Comparison of ENCODE assay signal across 1 cellular context in the genomic region with DNA sequence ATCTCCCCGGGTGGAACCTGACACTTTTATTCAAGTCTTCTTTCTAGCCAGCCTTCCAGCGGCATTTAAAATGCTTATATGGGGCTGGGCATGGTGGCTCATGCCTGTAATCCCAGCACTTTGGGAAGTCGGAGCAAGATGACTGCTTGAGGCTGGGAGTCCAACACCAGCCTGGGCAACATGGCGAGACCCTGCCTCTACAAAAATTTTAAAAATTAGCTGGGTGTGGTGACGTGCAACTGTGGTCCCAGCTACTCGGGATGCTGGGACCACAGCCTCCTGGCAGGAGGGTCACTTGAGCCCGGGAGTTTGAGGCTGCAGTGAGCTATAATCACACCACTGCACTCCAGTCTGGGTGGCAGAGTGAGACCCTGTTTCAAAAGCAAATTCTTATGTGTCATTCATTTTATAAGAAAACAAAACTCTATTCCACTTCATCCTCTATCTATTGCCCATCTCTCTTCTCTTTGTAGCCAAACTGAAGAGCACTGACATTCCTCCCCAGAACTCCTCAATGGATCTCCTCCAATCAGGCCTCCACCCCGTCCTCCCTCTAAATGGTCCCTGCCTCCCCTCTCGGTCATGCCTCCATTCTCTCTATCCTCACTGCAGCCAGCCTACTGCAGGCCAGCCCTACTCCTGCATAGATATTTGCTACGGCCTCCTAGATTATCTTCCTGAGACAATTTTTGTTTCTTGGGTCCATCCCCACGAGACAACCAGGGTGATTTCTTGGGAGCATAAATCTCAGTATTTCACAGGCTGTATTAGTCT.
TF ChIP-seq lines count a peak whose summit lies in the region.

No MANE protein-coding gene starts in this region.

TF ChIP-seq in GM23338, 12 proteins besides CTCF, POLR2A, EP300 and RAD21:
- TF ChIP-seq ZNF114 (CRISPR knock-in tag; IDR thresholded peaks at IDR 0.05) (no peak), NANOG (IDR thresholded peaks at IDR 0.05; ENCODE audit: borderline replicate concordance) (no peak), CREB1 (CRISPR knock-in tag; IDR thresholded peaks at IDR 0.05; ENCODE audit: low read depth) (no peak), STAT1 (IDR thresholded peaks at IDR 0.05; ENCODE audit: unreplicated experiment) (no peak), ZNF331 (CRISPR knock-in tag; IDR thresholded peaks at IDR 0.05; ENCODE audit: low read depth) (no peak), EZH2phosphoT487 (IDR thresholded peaks at IDR 0.05; ENCODE audit: unreplicated experiment) (no peak), POLR2AphosphoS5 (IDR thresholded peaks at IDR 0.05; ENCODE audit: low read depth) (no peak), EZH2 (IDR thresholded peaks at IDR 0.05; ENCODE audit: low read depth, unreplicated experiment) (no peak), JUNB (IDR thresholded peaks at IDR 0.05; ENCODE audit: unreplicated experiment) (no peak)
- TF ChIP-seq, protein P1, sequence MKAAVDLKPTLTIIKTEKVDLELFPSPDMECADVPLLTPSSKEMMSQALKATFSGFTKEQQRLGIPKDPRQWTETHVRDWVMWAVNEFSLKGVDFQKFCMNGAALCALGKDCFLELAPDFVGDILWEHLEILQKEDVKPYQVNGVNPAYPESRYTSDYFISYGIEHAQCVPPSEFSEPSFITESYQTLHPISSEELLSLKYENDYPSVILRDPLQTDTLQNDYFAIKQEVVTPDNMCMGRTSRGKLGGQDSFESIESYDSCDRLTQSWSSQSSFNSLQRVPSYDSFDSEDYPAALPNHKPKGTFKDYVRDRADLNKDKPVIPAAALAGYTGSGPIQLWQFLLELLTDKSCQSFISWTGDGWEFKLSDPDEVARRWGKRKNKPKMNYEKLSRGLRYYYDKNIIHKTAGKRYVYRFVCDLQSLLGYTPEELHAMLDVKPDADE (IDR thresholded peaks at IDR 0.05), result no peak
- TF ChIP-seq, protein P2, sequence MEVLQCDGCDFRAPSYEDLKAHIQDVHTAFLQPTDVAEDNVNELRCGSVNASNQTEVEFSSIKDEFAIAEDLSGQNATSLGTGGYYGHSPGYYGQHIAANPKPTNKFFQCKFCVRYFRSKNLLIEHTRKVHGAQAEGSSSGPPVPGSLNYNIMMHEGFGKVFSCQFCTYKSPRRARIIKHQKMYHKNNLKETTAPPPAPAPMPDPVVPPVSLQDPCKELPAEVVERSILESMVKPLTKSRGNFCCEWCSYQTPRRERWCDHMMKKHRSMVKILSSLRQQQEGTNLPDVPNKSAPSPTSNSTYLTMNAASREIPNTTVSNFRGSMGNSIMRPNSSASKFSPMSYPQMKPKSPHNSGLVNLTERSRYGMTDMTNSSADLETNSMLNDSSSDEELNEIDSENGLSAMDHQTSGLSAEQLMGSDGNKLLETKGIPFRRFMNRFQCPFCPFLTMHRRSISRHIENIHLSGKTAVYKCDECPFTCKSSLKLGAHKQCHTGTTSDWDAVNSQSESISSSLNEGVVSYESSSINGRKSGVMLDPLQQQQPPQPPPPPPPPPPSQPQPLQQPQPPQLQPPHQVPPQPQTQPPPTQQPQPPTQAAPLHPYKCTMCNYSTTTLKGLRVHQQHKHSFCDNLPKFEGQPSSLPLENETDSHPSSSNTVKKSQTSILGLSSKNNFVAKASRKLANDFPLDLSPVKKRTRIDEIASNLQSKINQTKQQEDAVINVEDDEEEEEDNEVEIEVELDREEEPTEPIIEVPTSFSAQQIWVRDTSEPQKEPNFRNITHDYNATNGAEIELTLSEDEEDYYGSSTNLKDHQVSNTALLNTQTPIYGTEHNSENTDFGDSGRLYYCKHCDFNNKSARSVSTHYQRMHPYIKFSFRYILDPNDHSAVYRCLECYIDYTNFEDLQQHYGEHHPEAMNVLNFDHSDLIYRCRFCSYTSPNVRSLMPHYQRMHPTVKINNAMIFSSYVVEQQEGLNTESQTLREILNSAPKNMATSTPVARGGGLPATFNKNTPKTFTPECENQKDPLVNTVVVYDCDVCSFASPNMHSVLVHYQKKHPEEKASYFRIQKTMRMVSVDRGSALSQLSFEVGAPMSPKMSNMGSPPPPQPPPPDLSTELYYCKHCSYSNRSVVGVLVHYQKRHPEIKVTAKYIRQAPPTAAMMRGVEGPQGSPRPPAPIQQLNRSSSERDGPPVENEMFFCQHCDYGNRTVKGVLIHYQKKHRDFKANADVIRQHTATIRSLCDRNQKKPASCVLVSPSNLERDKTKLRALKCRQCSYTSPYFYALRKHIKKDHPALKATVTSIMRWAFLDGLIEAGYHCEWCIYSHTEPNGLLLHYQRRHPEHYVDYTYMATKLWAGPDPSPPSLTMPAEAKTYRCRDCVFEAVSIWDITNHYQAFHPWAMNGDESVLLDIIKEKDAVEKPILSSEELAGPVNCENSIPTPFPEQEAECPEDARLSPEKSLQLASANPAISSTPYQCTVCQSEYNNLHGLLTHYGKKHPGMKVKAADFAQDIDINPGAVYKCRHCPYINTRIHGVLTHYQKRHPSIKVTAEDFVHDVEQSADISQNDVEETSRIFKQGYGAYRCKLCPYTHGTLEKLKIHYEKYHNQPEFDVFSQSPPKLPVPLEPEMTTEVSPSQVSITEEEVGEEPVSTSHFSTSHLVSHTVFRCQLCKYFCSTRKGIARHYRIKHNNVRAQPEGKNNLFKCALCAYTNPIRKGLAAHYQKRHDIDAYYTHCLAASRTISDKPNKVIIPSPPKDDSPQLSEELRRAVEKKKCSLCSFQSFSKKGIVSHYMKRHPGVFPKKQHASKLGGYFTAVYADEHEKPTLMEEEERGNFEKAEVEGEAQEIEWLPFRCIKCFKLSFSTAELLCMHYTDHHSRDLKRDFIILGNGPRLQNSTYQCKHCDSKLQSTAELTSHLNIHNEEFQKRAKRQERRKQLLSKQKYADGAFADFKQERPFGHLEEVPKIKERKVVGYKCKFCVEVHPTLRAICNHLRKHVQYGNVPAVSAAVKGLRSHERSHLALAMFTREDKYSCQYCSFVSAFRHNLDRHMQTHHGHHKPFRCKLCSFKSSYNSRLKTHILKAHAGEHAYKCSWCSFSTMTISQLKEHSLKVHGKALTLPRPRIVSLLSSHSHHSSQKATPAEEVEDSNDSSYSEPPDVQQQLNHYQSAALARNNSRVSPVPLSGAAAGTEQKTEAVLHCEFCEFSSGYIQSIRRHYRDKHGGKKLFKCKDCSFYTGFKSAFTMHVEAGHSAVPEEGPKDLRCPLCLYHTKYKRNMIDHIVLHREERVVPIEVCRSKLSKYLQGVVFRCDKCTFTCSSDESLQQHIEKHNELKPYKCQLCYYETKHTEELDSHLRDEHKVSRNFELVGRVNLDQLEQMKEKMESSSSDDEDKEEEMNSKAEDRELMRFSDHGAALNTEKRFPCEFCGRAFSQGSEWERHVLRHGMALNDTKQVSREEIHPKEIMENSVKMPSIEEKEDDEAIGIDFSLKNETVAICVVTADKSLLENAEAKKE (CRISPR knock-in tag; IDR thresholded peaks at IDR 0.05), result no peak
- TF ChIP-seq, protein P3, sequence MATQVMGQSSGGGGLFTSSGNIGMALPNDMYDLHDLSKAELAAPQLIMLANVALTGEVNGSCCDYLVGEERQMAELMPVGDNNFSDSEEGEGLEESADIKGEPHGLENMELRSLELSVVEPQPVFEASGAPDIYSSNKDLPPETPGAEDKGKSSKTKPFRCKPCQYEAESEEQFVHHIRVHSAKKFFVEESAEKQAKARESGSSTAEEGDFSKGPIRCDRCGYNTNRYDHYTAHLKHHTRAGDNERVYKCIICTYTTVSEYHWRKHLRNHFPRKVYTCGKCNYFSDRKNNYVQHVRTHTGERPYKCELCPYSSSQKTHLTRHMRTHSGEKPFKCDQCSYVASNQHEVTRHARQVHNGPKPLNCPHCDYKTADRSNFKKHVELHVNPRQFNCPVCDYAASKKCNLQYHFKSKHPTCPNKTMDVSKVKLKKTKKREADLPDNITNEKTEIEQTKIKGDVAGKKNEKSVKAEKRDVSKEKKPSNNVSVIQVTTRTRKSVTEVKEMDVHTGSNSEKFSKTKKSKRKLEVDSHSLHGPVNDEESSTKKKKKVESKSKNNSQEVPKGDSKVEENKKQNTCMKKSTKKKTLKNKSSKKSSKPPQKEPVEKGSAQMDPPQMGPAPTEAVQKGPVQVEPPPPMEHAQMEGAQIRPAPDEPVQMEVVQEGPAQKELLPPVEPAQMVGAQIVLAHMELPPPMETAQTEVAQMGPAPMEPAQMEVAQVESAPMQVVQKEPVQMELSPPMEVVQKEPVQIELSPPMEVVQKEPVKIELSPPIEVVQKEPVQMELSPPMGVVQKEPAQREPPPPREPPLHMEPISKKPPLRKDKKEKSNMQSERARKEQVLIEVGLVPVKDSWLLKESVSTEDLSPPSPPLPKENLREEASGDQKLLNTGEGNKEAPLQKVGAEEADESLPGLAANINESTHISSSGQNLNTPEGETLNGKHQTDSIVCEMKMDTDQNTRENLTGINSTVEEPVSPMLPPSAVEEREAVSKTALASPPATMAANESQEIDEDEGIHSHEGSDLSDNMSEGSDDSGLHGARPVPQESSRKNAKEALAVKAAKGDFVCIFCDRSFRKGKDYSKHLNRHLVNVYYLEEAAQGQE (IDR thresholded peaks at IDR 0.05; ENCODE audit: unreplicated experiment), result no peak
